13 cellular contexts compared by ENCODE assay signal in the genomic region with DNA sequence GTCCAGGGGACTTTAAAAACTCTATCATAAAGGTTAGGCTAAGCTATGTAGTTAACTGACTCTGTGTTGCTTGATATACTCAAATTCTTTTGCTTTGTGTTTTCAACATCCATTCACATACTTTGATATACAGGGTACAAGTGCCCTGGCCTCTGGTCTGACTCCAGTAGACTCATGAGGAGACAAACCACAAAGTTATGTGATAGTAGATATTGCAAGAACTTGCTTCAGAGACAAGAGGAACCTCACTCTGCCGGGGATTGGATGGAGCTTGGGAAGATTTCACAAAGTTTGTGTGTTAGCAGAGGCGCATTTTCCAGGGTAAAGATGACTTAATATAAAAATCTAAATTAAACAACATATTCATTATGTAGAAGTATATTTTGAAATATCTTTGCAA. TPM values are rescaled to one million over a fixed set of nuclear protein-coding genes. Genes with fewer than 3 reads are reported as not detected.
A peak's percentile ranks its signal among the peaks of the same experiment; 100 is the strongest.
DNase-seq lines count a peak whose midpoint lies in the region; TF ChIP-seq lines count a peak whose summit lies in the region.
"Had no signal": no experiment of that assay in that cellular context is flagged by ENCODE, and none has a peak within 500 bp of the region (broad histone marks: within the 10 kb centered on the region; RNA-seq: fewer than 3 reads in every experiment).

No MANE protein-coding gene starts in this region.

- H2AFZ ChIP-seq in SU-DHL-6 (ENCODE audit: low read depth, low read length, severe bottlenecking): no peak overlapping the region

- TF ChIP-seq CTCF in AG09309 (IDR thresholded peaks at IDR 0.05; ENCODE audit: control insufficient read depth, insufficient read depth, low read depth, low read length, missing control alignments) (no peak), HL-60 (IDR thresholded peaks at IDR 0.05; ENCODE audit: insufficient read depth, low read length) (no peak), SU-DHL-6 (IDR thresholded peaks at IDR 0.05; ENCODE audit: insufficient read depth, low read length, poor library complexity, severe bottlenecking) (no peak), kidney epithelial cell (IDR thresholded peaks at IDR 0.05; ENCODE audit: insufficient read depth, low read length, poor library complexity, severe bottlenecking) (no peak)

- H3K36me3 ChIP-seq in SU-DHL-6 (ENCODE audit: low read length) (peaks cover 11% of the 10 kb centered on the region; the same call in 1 of the 2 replicates), kidney epithelial cell (ENCODE audit: control insufficient read depth, insufficient read depth, low read length) (no peaks in the 10 kb centered on the region)

- H3K4me2 ChIP-seq in SU-DHL-6 (ENCODE audit: low read depth, low read length, poor library complexity, severe bottlenecking): peak overlapping the region; percentile 95

- 0 out of 2 replicates have a peak, but pooled peaks cover 10% of the 10 kb centered on the region for H3F3A ChIP-seq in SU-DHL-6 (ENCODE audit: insufficient read depth)

- H3K27ac ChIP-seq in HL-60 (replicated peaks) (peak overlapping the region; percentile 87; the same call in 1 of the 2 replicates), SU-DHL-6 (ENCODE audit: low read depth, low read length) (no peak overlapping the region)

- H4K20me1 ChIP-seq in SU-DHL-6 (ENCODE audit: low read depth, low read length): no peaks in the 10 kb centered on the region

- peaks cover 56% of the 10 kb centered on the region for H3K79me2 ChIP-seq in SU-DHL-6 (ENCODE audit: insufficient read depth, low read length)

- peak; percentile 84 for DNase-seq in AG09309 (ENCODE audit: low read depth)
- peak; percentile 45 to 75 for DNase-seq in HL-60 (ENCODE audit: low read depth in 1 of 2, low spot score in 1 of 2)
- no peak for DNase-seq in kidney epithelial cell (ENCODE audit: low read depth)
- DNase-seq in foreskin melanocyte: no peak
- no peak for DNase-seq in DMS53 treated with DMSO at 0.1 percent for 48 hours (lab: John Stamatoyannopoulos, UW; ENCODE audit: unreplicated experiment)
- no peak for DNase-seq in RPMI8226
- no peak for DNase-seq in activated CD4-positive, CD25-positive, alpha-beta regulatory T cell (lab: John Stamatoyannopoulos, UW)
- DNase-seq: activated CD4-positive, alpha-beta T cell treated with anti-CD3 and anti-CD28 coated beads, Interleukin-2, amount 10 ng/mL, durations not matched to agents 24 days and 14 days; cerebellar nuclear complex; naive B cell; NCI-H2107; stimulated activated CD8-positive, alpha-beta memory T cell treated with anti-CD3 and anti-CD28 coated beads, Interleukin-4, amount 100 ng/mL, for 48 hours had no signal

- H3K9ac ChIP-seq in SU-DHL-6 (ENCODE audit: low read length): peak overlapping the region; percentile 71

- H3K27me3 ChIP-seq in HL-60 (ENCODE audit: insufficient read depth, poor library complexity, severe bottlenecking) (no peaks in the 10 kb centered on the region), SU-DHL-6 (ENCODE audit: low read length) (no peaks in the 10 kb centered on the region), kidney epithelial cell (ENCODE audit: control insufficient read depth, insufficient read depth, low read length) (no peaks in the 10 kb centered on the region)

- no peaks in the 10 kb centered on the region for H3K9me2 ChIP-seq in SU-DHL-6 (replicated peaks; ENCODE audit: insufficient read depth, low read length)

- H3K4me3 ChIP-seq in AG09309 (ENCODE audit: control insufficient read depth, low read depth, low read length): peak overlapping the region; percentile 69
- peak overlapping the region; percentile 87 for H3K4me3 ChIP-seq in HL-60 (replicated peaks; ENCODE audit: insufficient read depth, low read length)
- H3K4me3 ChIP-seq in SU-DHL-6 (ENCODE audit: insufficient read depth, low read length, poor library complexity, severe bottlenecking): peak overlapping the region; percentile 98
- peak overlapping the region; percentile 50 for H3K4me3 ChIP-seq in kidney epithelial cell (ENCODE audit: low read depth, low read length)

- no peaks in the 10 kb centered on the region for H3K9me3 ChIP-seq in SU-DHL-6 (ENCODE audit: insufficient read depth, low read length)

RNA-seq across cellular contexts. Expression of a gene that starts 1.4 kb away (rescaled TPM):
- total RNA-seq in kidney epithelial cell: 8.2 and 10.5 TPM in 2 replicates

Comparison
In these comparisons a context has a peak if more than half of its experiments do, and no peak if none do; other contexts are left out.
1. DNase-seq: peak in AG09309 (single experiment) and HL-60 (2 of 2); none in kidney epithelial cell (single experiment), foreskin melanocyte (single experiment), DMS53 treated with DMSO at 0.1 percent for 48 hours (single experiment), RPMI8226 (single experiment) and activated CD4-positive, CD25-positive, alpha-beta regulatory T cell (0 of 4).
2. Peak in every context shown above with its lines, with median percentiles within 50 percentile points of each other: H3K4me3 ChIP-seq.